ENCODE assay signal across 24 cellular contexts in the genomic region with DNA sequence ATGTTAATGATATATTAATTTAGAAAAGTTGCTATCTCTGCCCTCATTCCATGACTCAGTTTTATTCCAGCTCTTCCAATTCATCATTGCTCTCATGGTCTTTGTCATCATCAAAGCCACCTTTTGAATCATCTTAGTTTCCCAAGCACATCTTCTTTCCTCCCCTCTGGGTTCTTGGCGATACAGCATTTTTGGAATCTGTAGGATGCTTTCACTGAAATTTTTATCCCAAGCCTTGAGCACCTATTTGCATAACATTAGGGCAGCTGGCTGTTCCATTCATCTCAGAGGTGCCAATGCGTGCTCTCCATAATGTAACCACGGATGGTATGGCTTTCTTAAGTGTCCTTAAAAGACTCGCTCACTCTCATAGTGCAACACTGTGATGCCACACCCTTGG.
DNase-seq lines count a peak whose midpoint lies in the region; ATAC-seq and TF ChIP-seq lines count a peak whose summit lies in the region.
"Had no signal": no experiment of that assay in that cellular context is flagged by ENCODE, and none has a peak within 500 bp of the region (broad histone marks: within the 10 kb centered on the region; RNA-seq: fewer than 3 reads in every experiment).

No MANE protein-coding gene starts in this region.

- no peak overlapping the region for H3K4me3 Mint-ChIP-seq in CD14-positive monocyte
- H3K4me3 Mint-ChIP-seq: CD8-positive, alpha-beta T cell had no signal

- H3K23ac ChIP-seq in mesendoderm (ENCODE audit: low read length): no peak overlapping the region

- no CpG with 5 or more reads among the region's 4 CpGs for WGBS in mesendoderm (ENCODE audit: extremely low coverage, insufficient coverage, low lambda C conversion rate)

- H3K9ac ChIP-seq in mesendoderm (ENCODE audit: low read length): no peak overlapping the region
- H3K9ac ChIP-seq: SK-N-SH had no signal

- H3K4ac ChIP-seq in mesendoderm (ENCODE audit: low read depth, low read length): no peak overlapping the region

- H2BK120ac ChIP-seq in mesendoderm (ENCODE audit: low read depth, low read length): no peak overlapping the region

- no peak overlapping the region for H3K4me2 ChIP-seq in mesendoderm (ENCODE audit: low read length)
- H3K4me2 ChIP-seq: SK-N-SH had no signal

- TF ChIP-seq CTCF in CD14-positive monocyte (IDR thresholded peaks at IDR 0.05): no peak
- TF ChIP-seq CTCF in fibroblast of mammary gland (conservative IDR thresholded peaks at IDR 0.05; ENCODE audit: control insufficient read depth, insufficient read depth, low read depth, low read length): no peak

- H3K4me1 Mint-ChIP-seq in CD14-positive monocyte: peaks cover 4% of the 10 kb centered on the region

- in situ Hi-C loops in ACHN (cut with HindIII; ENCODE audit: low pct_ligation_motif_present, low pct_unique_long_range_greater_than_20kb, low sequenced_read_pairs): no loop called here

- DNase-seq in CD14-positive monocyte (ENCODE audit: low spot score) (peak; percentile 3), H7 (peak; percentile 52), fibroblast of mammary gland (ENCODE audit: low read depth) (peak; percentile 59), mesendoderm (peak; percentile 30), ACHN (no peak)
- DNase-seq: AML-193; C1 segment of cervical spinal cord; Caco-2; CD8-positive, alpha-beta T cell; EL; GF-D8; Kasumi-1; NCI-H1105; NCI-H1436 treated with DMSO at 0.1 percent for 48 hours; NCI-H187 treated with DMSO at 0.1 percent for 48 hours; NCI-H446; NCI-H524 treated with DMSO at 0.1 percent for 48 hours; NCI-H774; PC-3; SK-N-SH had no signal

- H3K79me1 ChIP-seq in mesendoderm (ENCODE audit: low read length): no peaks in the 10 kb centered on the region

- intact Hi-C loops in CD14-positive monocyte (cut with micrococcal nuclease): no loop called here

- no peak overlapping the region for H3K27ac Mint-ChIP-seq in CD14-positive monocyte
- H3K27ac Mint-ChIP-seq: CD8-positive, alpha-beta T cell had no signal

- peaks cover 7% of the 10 kb centered on the region for H3K4me1 ChIP-seq in mesendoderm (ENCODE audit: control insufficient read depth, low read depth, low read length)

- ATAC-seq in HG03175 (IDR thresholded peaks at IDR 0.05; ENCODE audit: unreplicated experiment) (no peak), HG03196 (IDR thresholded peaks at IDR 0.05; ENCODE audit: unreplicated experiment) (no peak)
- ATAC-seq: CD8-positive, alpha-beta T cell; HCT116; K562; PC-3 had no signal

- H3K4me3 ChIP-seq in H7 (ENCODE audit: insufficient read depth, low read depth, low read length) (no peak overlapping the region), fibroblast of mammary gland (ENCODE audit: control insufficient read depth, low read depth, low read length) (no peak overlapping the region), mesendoderm (ENCODE audit: low read length) (no peak overlapping the region)
- H3K4me3 ChIP-seq: K562 had no signal

- H3K79me2 ChIP-seq in mesendoderm (ENCODE audit: control insufficient read depth, insufficient read depth, low read length): no peaks in the 10 kb centered on the region

- H3K36me3 Mint-ChIP-seq in CD14-positive monocyte: no peaks in the 10 kb centered on the region
- H3K36me3 Mint-ChIP-seq: CD8-positive, alpha-beta T cell had no signal

- no peak overlapping the region for H3K18ac ChIP-seq in mesendoderm (ENCODE audit: low read length)

- H3K27me3 Mint-ChIP-seq in CD14-positive monocyte (ENCODE audit: low read depth in 3 of 3): peaks cover 3 to 10% (median 3%) of the 10 kb centered on the region in 3 donors

- no peak overlapping the region for H3K56ac ChIP-seq in mesendoderm (ENCODE audit: low read length)

- H4K8ac ChIP-seq in mesendoderm (ENCODE audit: low read depth, low read length): no peak overlapping the region

- H4K5ac ChIP-seq in mesendoderm (ENCODE audit: low read length): no peak overlapping the region

- peaks cover 0 to 1% (median 0%) of the 10 kb centered on the region in 7 donors for H3K9me3 Mint-ChIP-seq in CD14-positive monocyte
- H3K9me3 Mint-ChIP-seq: CD8-positive, alpha-beta T cell had no signal

- no peaks in the 10 kb centered on the region for H3K27me3 ChIP-seq in H7 (ENCODE audit: control insufficient read depth, insufficient read depth, low read length)
- no peaks in the 10 kb centered on the region for H3K27me3 ChIP-seq in mesendoderm (ENCODE audit: insufficient read depth, low read length, poor library complexity)

- H3K36me3 ChIP-seq in H7 (replicated peaks; ENCODE audit: control insufficient read depth, insufficient read depth, low read length) (no peaks in the 10 kb centered on the region), mesendoderm (ENCODE audit: control insufficient read depth, insufficient read depth, low read length) (no peaks in the 10 kb centered on the region)

- H2AK5ac ChIP-seq in mesendoderm (ENCODE audit: low read length): no peak overlapping the region

- H3K27ac ChIP-seq in mesendoderm (ENCODE audit: low read depth, low read length): no peak overlapping the region

- H2BK15ac ChIP-seq in mesendoderm (replicated peaks; ENCODE audit: low read depth): no peak overlapping the region

- no peak overlapping the region for H2BK5ac ChIP-seq in mesendoderm (ENCODE audit: low read length)
